ENCODE assay signal across 8 cellular contexts in the genomic region with DNA sequence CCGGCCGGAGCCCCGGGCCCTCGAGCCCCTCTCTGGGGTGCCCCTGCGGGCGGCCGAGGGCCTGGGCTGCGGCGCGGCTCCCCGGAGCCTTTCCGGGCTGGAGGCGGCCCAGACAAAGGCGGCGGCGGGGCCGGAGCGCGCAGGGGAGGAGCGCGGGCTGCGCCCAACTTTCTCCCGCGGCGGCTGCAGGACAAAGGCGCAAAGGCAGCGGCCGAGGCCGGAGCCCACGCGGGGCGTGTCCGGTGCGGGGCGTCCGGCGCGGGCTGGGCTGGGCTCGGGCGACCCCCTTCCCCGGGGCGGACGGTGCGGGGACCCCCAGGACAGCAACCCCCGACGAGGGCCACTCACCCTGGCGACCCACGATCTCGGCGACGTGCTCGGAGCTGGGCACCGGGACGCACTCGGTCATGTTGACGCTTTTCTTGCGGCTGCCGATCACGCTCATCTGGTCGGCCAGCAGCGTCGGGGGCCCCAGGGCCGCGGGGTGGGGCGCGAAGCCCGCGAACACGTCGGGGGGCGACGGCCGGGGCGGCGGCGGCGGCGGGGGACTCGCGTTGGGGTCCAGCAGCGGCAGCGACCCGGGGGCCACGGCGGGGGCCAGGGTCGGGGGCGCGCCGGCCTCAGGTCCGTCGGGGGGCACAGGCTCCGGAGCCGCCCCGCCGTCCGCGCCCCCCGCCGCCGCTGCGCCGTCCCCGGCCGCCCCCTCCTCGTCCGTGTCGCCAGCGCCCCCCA. TPM values are rescaled to one million over a fixed set of nuclear protein-coding genes. Genes with fewer than 3 reads are reported as not detected.
A peak's percentile ranks its signal among the peaks of the same experiment; 100 is the strongest.
DNase-seq lines count a peak whose midpoint lies in the region; ATAC-seq and TF ChIP-seq lines count a peak whose summit lies in the region.

No MANE protein-coding gene starts in this region.

- WGBS in IMR-90 (ENCODE audit: extremely low coverage in 2 of 2, insufficient read length in 1 of 2), 2 experiments, result 0% methylated on average over 75 of the region's 108 CpGs; no CpG with 5 or more reads in 1 of the 2 experiments

- no peak overlapping the region for H2BK120ac ChIP-seq in IMR-90 (ENCODE audit: low read depth, low read length)

- H3K27me3 ChIP-seq in IMR-90 (ENCODE audit: control insufficient read depth, insufficient read depth, low read length), result no peaks in the 10 kb centered on the region; the same call in 1 of the 2 replicates
- H3K27me3 ChIP-seq in colonic mucosa, result no peaks in the 10 kb centered on the region

- H4K20me1 ChIP-seq in IMR-90 (ENCODE audit: insufficient read depth, low read length), result peaks cover 50% of the 10 kb centered on the region

- peaks cover 5% of the 10 kb centered on the region for H3K4me1 Mint-ChIP-seq in memory B cell

- CTCF ChIA-PET in IMR-90 (lab: Yijun Ruan, JAX), result interaction anchor here (0.6 to 1.5 kb wide), 2 partner anchors 21 to 53 kb away, joined by 5 to 11 read pairs; no protein-coding TSS in a partner anchor

- TF ChIP-seq RAD21 in IMR-90 (IDR thresholded peaks at IDR 0.05; ENCODE audit: low read length), result no peak

- no peak for TF ChIP-seq CTCF in IMR-90 (conservative IDR thresholded peaks at IDR 0.05; ENCODE audit: low read depth, low read length)
- no peak for TF ChIP-seq CTCF in colonic mucosa (IDR thresholded peaks at IDR 0.05)

- peaks cover 0 to 31% of the 10 kb centered on the region in 2 experiments; a peak in 2 of 4 replicates for H3K79me1 ChIP-seq in IMR-90 (ENCODE audit: low read depth in 1 of 2, low read length in 2 of 2)

- DNase-seq in AG08396 (ENCODE audit: low spot score) (peak; percentile 83), IMR-90 (no peak), colonic mucosa (peak; percentile 36), memory B cell (ENCODE audit: low spot score in 2 of 2) (peak in 1 of 2 donors; percentile 41), germinal center (ENCODE audit: low spot score) (no peak), NCI-H82 treated with DMSO at 0.1 percent for 48 hours (lab: John Stamatoyannopoulos, UW; ENCODE audit: unreplicated experiment) (no peak), GDM1 (lab: John Stamatoyannopoulos, UW) (no peak)
- no peak for DNase-seq in stimulated activated CD4-positive, alpha-beta T cell treated with anti-CD3 and anti-CD28 coated beads, Interleukin-4, amount 100 ng/mL, for 24 hours

- H3K27ac ChIP-seq in IMR-90 (ENCODE audit: insufficient read depth, low read length), result peak overlapping the region; percentile 95
- peak overlapping the region; percentile 70 for H3K27ac ChIP-seq in colonic mucosa

- intact Hi-C loops in IMR-90 (cut with micrococcal nuclease) (loop anchor here (10.0 kb wide), 1 partner anchor 988 kb away; no protein-coding TSS in a partner anchor), colonic mucosa (cut with DNase I) (no loop called here)

- H3K18ac ChIP-seq in IMR-90 (ENCODE audit: low read depth, low read length), result peak overlapping the region; percentile 78; the same call in 1 of the 2 replicates

- H3K14ac ChIP-seq in IMR-90 (replicated peaks; ENCODE audit: low read depth, low read length), result 0 out of 2 replicates have a peak overlapping the region, but pooled peaks have one; percentile 31

- dilution Hi-C loops in IMR-90 (cut with HindIII; ENCODE audit: low sequenced_read_pairs, unreplicated experiment), result no loop called here

- H2AK9ac ChIP-seq in IMR-90 (replicated peaks; ENCODE audit: low read depth, low read length, poor library complexity), result peak overlapping the region; percentile 100

- peak overlapping the region; percentile 91 for H2BK5ac ChIP-seq in IMR-90 (ENCODE audit: low read depth, low read length, poor library complexity, severe bottlenecking)

- no peak overlapping the region for H3K27ac Mint-ChIP-seq in memory B cell

- H3K9ac ChIP-seq in IMR-90 (ENCODE audit: low read depth, low read length), result peak overlapping the region; percentile 98
- H3K9ac ChIP-seq in colonic mucosa (ENCODE audit: low read depth in 2 of 2, low read length in 2 of 2), result peak overlapping the region; percentile 40 to 68

- 0 out of 2 replicates have a peak, but pooled peaks have one; percentile 24 for TF ChIP-seq POLR2A in IMR-90 (IDR thresholded peaks at IDR 0.05; ENCODE audit: low read depth, low read length)

- H4K5ac ChIP-seq in IMR-90 (ENCODE audit: low read depth, low read length), result peak overlapping the region; percentile 84; the same call in 1 of the 2 replicates

- no TSS peak for BruUV-seq in IMR-90 (replicated peaks; lab: Mats Ljungman, UMichigan)

- H3K56ac ChIP-seq in IMR-90 (ENCODE audit: extremely low read depth, insufficient read depth, low read length), result peak overlapping the region; percentile 52; the same call in 1 of the 2 replicates

- peak overlapping the region; percentile 82 for H2AFZ ChIP-seq in IMR-90 (replicated peaks; ENCODE audit: low read length, poor library complexity)

- H3K36me3 ChIP-seq in IMR-90 (ENCODE audit: control insufficient read depth, insufficient read depth, low read length) (peaks cover 4% of the 10 kb centered on the region; the same call in 1 of the 2 replicates), colonic mucosa (no peaks in the 10 kb centered on the region)

- H3K9me3 ChIP-seq in IMR-90 (ENCODE audit: control insufficient read depth, insufficient read depth, low read length) (no peaks in the 10 kb centered on the region), colonic mucosa (no peaks in the 10 kb centered on the region)

- no peak overlapping the region for H2BK20ac ChIP-seq in IMR-90 (ENCODE audit: low read depth, low read length)

- H4K8ac ChIP-seq in IMR-90 (ENCODE audit: low read depth in 2 of 2, low read length in 2 of 2), result peak overlapping the region in 1 of 2 experiments; percentile 40; a peak in 1 of 4 replicates

- H2BK15ac ChIP-seq in IMR-90 (ENCODE audit: low read depth, low read length), result no peak overlapping the region

- H3K36me3 Mint-ChIP-seq in memory B cell, result no peaks in the 10 kb centered on the region

- peak overlapping the region; percentile 95; the same call in 1 of the 2 replicates for H3K4ac ChIP-seq in IMR-90 (ENCODE audit: low read depth, low read length)

- peak overlapping the region; percentile 29 for H3K4me3 Mint-ChIP-seq in memory B cell

- ATAC-seq in IMR-90 (ENCODE audit: low read depth) (peak; percentile 40), memory B cell (ENCODE audit: low read depth) (no peak)

- peaks cover 10% of the 10 kb centered on the region for H3K9me1 ChIP-seq in IMR-90 (ENCODE audit: insufficient read depth, low read length)

- peak overlapping the region; percentile 81 for H2AK5ac ChIP-seq in IMR-90 (ENCODE audit: low read depth, low read length)

- peak overlapping the region; percentile 17; the same call in 1 of the 2 replicates for H3K23ac ChIP-seq in IMR-90 (ENCODE audit: low read depth, low read length)

- H4K91ac ChIP-seq in IMR-90 (ENCODE audit: insufficient read depth, low read depth, low read length), result peak overlapping the region; percentile 58

- peak overlapping the region; percentile 77 for H3K4me2 ChIP-seq in IMR-90 (ENCODE audit: low read depth, low read length)

- H3K9me3 Mint-ChIP-seq in memory B cell, result no peaks in the 10 kb centered on the region

- in situ Hi-C loops in IMR-90 (cut with MboI; ENCODE audit: low sequenced_read_pairs), result no loop called here

- peaks cover 8% of the 10 kb centered on the region for H3K4me1 ChIP-seq in IMR-90 (ENCODE audit: control insufficient read depth, insufficient read depth, low read length)
- no peaks in the 10 kb centered on the region for H3K4me1 ChIP-seq in colonic mucosa

- peaks cover 6% of the 10 kb centered on the region for H3K27me3 Mint-ChIP-seq in memory B cell

- POLR2A ChIA-PET in IMR-90 (lab: Charles Lee; ENCODE audit: unreplicated experiment), result no interaction called here

- H3K4me3 ChIP-seq in IMR-90 (ENCODE audit: insufficient read depth, low read depth, low read length), result peak overlapping the region; percentile 97
- H3K4me3 ChIP-seq in colonic mucosa, result peak overlapping the region; percentile 76

TF ChIP-seq in IMR-90, 13 proteins besides CTCF, POLR2A, EP300 and RAD21 (continues in another document):
- TF ChIP-seq RCOR1 (IDR thresholded peaks at IDR 0.05; ENCODE audit: insufficient replicate concordance, low read length) (no peak), NFE2L2 (IDR thresholded peaks at IDR 0.05; ENCODE audit: low read depth, low read length) (no peak), CHD1 (IDR thresholded peaks at IDR 0.05; ENCODE audit: low read depth, low read length) (no peak), MAFK (IDR thresholded peaks at IDR 0.05; ENCODE audit: low read depth, low read length) (no peak), MAZ (IDR thresholded peaks at IDR 0.05; ENCODE audit: borderline replicate concordance, low read depth, low read length) (no peak), SMC3 (IDR thresholded peaks at IDR 0.05; ENCODE audit: low read depth, low read length) (no peak), BHLHE40 (IDR thresholded peaks at IDR 0.05; ENCODE audit: low read depth, low read length) (no peak), MXI1 (IDR thresholded peaks at IDR 0.05; ENCODE audit: borderline replicate concordance, low read depth, low read length) (no peak), CEBPB (IDR thresholded peaks at IDR 0.05; ENCODE audit: low read depth, low read length) (no peak)

RNA-seq across cellular contexts. Expression of a gene that starts 0.8 kb away (rescaled TPM):
- total RNA-seq in IMR-90 (2012; rRNA removed), result 9.1 and 11.9 TPM in 2 replicates
- 9.6 and 18.2 TPM in 2 replicates for polyA plus RNA-seq in IMR-90 (2012; rRNA removed)
- polyA plus RNA-seq in IMR-90 (2012; cell fraction: cytosol; rRNA removed), result 9.3 and 32.6 TPM in 2 replicates
- polyA plus RNA-seq in IMR-90 (2012; cell fraction: nucleus; rRNA removed; ENCODE audit: low replicate concordance), result 7.9 and 22.2 TPM in 2 replicates
- total RNA-seq in colonic mucosa, result 10 to 100 TPM; 31.9 to 54.3 TPM

RNA-seq across cellular contexts. Expression of a gene that starts 25.4 kb away (rescaled TPM):
- total RNA-seq in IMR-90 (2012; rRNA removed) (42.5 and 47.5 TPM in 2 replicates), colonic mucosa (100 to 1,000 TPM in 1 of 2 donors, 10 to 100 TPM in 1; 44.9 to 109 TPM)
- 66.3 and 79.9 TPM in 2 replicates for polyA plus RNA-seq in IMR-90 (2012; rRNA removed)
- polyA plus RNA-seq in IMR-90 (2012; cell fraction: cytosol; rRNA removed), result 48.0 and 72.2 TPM in 2 replicates
- polyA plus RNA-seq in IMR-90 (2012; cell fraction: nucleus; rRNA removed; ENCODE audit: low replicate concordance), result 121 and 247 TPM in 2 replicates

RNA-seq across cellular contexts. Expression of a gene that starts 38.0 kb away (rescaled TPM):
- total RNA-seq in IMR-90 (2012; rRNA removed) (22.8 and 29.2 TPM in 2 replicates), colonic mucosa (100 to 1,000 TPM; 325 to 336 TPM)
- polyA plus RNA-seq in IMR-90 (2012; rRNA removed), result 177 and 248 TPM in 2 replicates
- polyA plus RNA-seq in IMR-90 (2012; cell fraction: cytosol; rRNA removed), result 116 and 122 TPM in 2 replicates
- polyA plus RNA-seq in IMR-90 (2012; cell fraction: nucleus; rRNA removed; ENCODE audit: low replicate concordance), result 35.8 and 42.4 TPM in 2 replicates

RNA-seq across cellular contexts. Expression of a gene that starts 43.4 kb away (rescaled TPM):
- not detected in 2 replicates for total RNA-seq in IMR-90 (2012; rRNA removed)
- polyA plus RNA-seq in IMR-90 (2012; rRNA removed), result 0.04 TPM in 1 of 2 replicates, not detected in the other
- 0.05 TPM in 1 of 2 replicates, not detected in the other for polyA plus RNA-seq in IMR-90 (2012; cell fraction: cytosol; rRNA removed)
- polyA plus RNA-seq in IMR-90 (2012; cell fraction: nucleus; rRNA removed; ENCODE audit: low replicate concordance), result 0.76 and 1.1 TPM in 2 replicates
- total RNA-seq in colonic mucosa, result not detected

RNA-seq across cellular contexts. Expression of a gene that starts 54.5 kb away (rescaled TPM):
- total RNA-seq in IMR-90 (2012; rRNA removed) (0.83 and 0.90 TPM in 2 replicates), colonic mucosa (1 to 10 TPM; 2.2 to 7.3 TPM)
- polyA plus RNA-seq in IMR-90 (2012; rRNA removed), result 10.8 and 13.4 TPM in 2 replicates
- polyA plus RNA-seq in IMR-90 (2012; cell fraction: cytosol; rRNA removed), result 7.7 and 13.2 TPM in 2 replicates
- polyA plus RNA-seq in IMR-90 (2012; cell fraction: nucleus; rRNA removed; ENCODE audit: low replicate concordance), result 31.7 and 79.5 TPM in 2 replicates

Comparison
In these comparisons a context has a peak if more than half of its experiments do, and no peak if none do; other contexts are left out.
1. DNase-seq: peak in AG08396 (single experiment) and colonic mucosa (single experiment); none in IMR-90 (single experiment), germinal center (single experiment), NCI-H82 treated with DMSO at 0.1 percent for 48 hours (single experiment), GDM1 (single experiment) and stimulated activated CD4-positive, alpha-beta T cell treated with anti-CD3 and anti-CD28 coated beads, Interleukin-4, amount 100 ng/mL, for 24 hours (single experiment).
2. RNA of a gene that starts 38.0 kb away (total RNA-seq): 325 to 336 TPM in colonic mucosa; 22.8 to 29.2 TPM in IMR-90; every median in the first group is over 10 times any median in the second.